ENCODE assay signal across 21 cellular contexts in the genomic region with DNA sequence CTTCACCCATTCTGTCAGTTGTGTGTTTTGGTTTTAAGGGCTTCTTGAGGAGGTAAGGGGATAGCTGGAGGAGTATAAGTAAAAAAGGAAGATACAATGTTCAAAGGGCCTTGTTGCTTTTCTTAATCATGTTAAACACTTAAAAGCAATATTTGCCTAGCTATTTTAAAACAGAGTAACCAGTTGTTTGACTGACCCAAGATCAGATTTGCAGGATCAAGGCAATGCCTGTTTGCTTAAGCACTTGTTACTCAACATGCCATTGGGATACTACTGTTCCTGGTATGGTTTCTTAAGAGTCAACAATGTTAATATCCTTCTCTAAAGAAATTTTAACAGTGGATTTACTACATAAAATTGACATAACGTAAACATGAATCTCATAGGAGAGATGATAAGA. TPM values are rescaled to one million over a fixed set of nuclear protein-coding genes. Genes with fewer than 3 reads are reported as not detected.
DNase-seq lines count a peak whose midpoint lies in the region; FAIRE-seq and TF ChIP-seq lines count a peak whose summit lies in the region.
"Had no signal": no experiment of that assay in that cellular context is flagged by ENCODE, and none has a peak within 500 bp of the region (broad histone marks: within the 10 kb centered on the region; RNA-seq: fewer than 3 reads in every experiment).

No MANE protein-coding gene starts in this region.

- FAIRE-seq in GM12891 (lab: Jason Lieb, UNC): no peak
- FAIRE-seq: GM12878, TTC549 had no signal

- peak overlapping the region; percentile 14 for H3K27ac ChIP-seq in left ventricle myocardium inferior (replicated peaks)
- H3K27ac ChIP-seq in ascending aorta: no peak overlapping the region
- H3K27ac ChIP-seq in muscle layer of duodenum (ENCODE audit: low read length): no peak overlapping the region
- no peak overlapping the region for H3K27ac ChIP-seq in prostate gland

- peaks cover 56% of the 10 kb centered on the region for H3K27me3 Mint-ChIP-seq in activated T-cell treated with anti-CD3 and anti-CD28 coated beads, Interleukin-2, amount 50 U/mL, for 24 hours

- WGBS in prostate gland: 39% methylated on average over 1 of the region's 1 CpG

- H3K9me3 ChIP-seq in left ventricle myocardium inferior (replicated peaks) (peaks cover 8% of the 10 kb centered on the region), ascending aorta (no peaks in the 10 kb centered on the region), muscle layer of duodenum (ENCODE audit: control insufficient read depth in 1 of 2, low read length in 2 of 2) (no peaks in the 10 kb centered on the region), prostate gland (no peaks in the 10 kb centered on the region)

- intact Hi-C loops in left ventricle myocardium inferior (cut with micrococcal nuclease): no loop called here
- intact Hi-C loops in cardiac septum (cut with DNase I): no loop called here
- intact Hi-C loops in ascending aorta (cut with DNase I): no loop called here
- intact Hi-C loops in prostate gland (cut with DNase I): no loop called here

- TF ChIP-seq POLR2A in GM12891 (IDR thresholded peaks at IDR 0.05; ENCODE audit: low read depth, low read length) (no peak), prostate gland (IDR thresholded peaks at IDR 0.05) (no peak)

- peaks cover 10% of the 10 kb centered on the region for H3K4me1 Mint-ChIP-seq in activated T-cell treated with anti-CD3 and anti-CD28 coated beads, Interleukin-2, amount 50 U/mL, for 24 hours (ENCODE audit: low read depth)
- H3K4me1 Mint-ChIP-seq: activated CD4-positive, alpha-beta T cell treated with anti-CD3 and anti-CD28 coated beads, Interleukin-2, amount 10 ng/mL, durations not matched to agents 7 days and 5 days had no signal

- no peak overlapping the region for H3K4me3 Mint-ChIP-seq in activated T-cell treated with anti-CD3 and anti-CD28 coated beads, Interleukin-2, amount 50 U/mL, for 24 hours
- H3K4me3 Mint-ChIP-seq: activated CD4-positive, alpha-beta T cell treated with anti-CD3 and anti-CD28 coated beads, Interleukin-2, amount 10 ng/mL, durations not matched to agents 7 days and 5 days; activated naive CD4-positive, alpha-beta T cell treated with anti-CD3 and anti-CD28 coated beads, Interleukin-2, amount 10 ng/mL, durations not matched to agents 7 days and 5 days; natural killer cell had no signal

- H3K4me3 ChIP-seq in left ventricle myocardium inferior (peak overlapping the region; percentile 77), ascending aorta (peak overlapping the region; percentile 86 to 89), muscle layer of duodenum (ENCODE audit: low read depth in 1 of 2, low read length in 2 of 2) (peak overlapping the region; percentile 16 to 87), prostate gland (no peak overlapping the region)
- H3K4me3 ChIP-seq: GM12878 had no signal

- no peaks in the 10 kb centered on the region for H3K27me3 ChIP-seq in left ventricle myocardium inferior (ENCODE audit: low read depth)
- no peaks in the 10 kb centered on the region for H3K27me3 ChIP-seq in ascending aorta
- no peaks in the 10 kb centered on the region for H3K27me3 ChIP-seq in muscle layer of duodenum (ENCODE audit: low read depth, low read length)
- no peaks in the 10 kb centered on the region for H3K27me3 ChIP-seq in prostate gland (replicated peaks; ENCODE audit: insufficient read depth)

- H3K4me1 ChIP-seq in left ventricle myocardium inferior (peaks cover 53% of the 10 kb centered on the region), ascending aorta (peaks cover 3 to 8% of the 10 kb centered on the region in 2 donors), muscle layer of duodenum (ENCODE audit: control insufficient read depth in 1 of 2, insufficient read depth in 2 of 2, low read length in 2 of 2) (peaks cover 0 to 22% of the 10 kb centered on the region in 2 donors), prostate gland (replicated peaks) (no peaks in the 10 kb centered on the region)

- no peaks in the 10 kb centered on the region for H3K36me3 Mint-ChIP-seq in activated T-cell treated with anti-CD3 and anti-CD28 coated beads, Interleukin-2, amount 50 U/mL, for 24 hours (ENCODE audit: low read depth)
- H3K36me3 Mint-ChIP-seq: activated naive CD4-positive, alpha-beta T cell treated with anti-CD3 and anti-CD28 coated beads, Interleukin-2, amount 10 ng/mL, durations not matched to agents 7 days and 5 days; natural killer cell had no signal

- TF ChIP-seq CTCF in left ventricle myocardium inferior (IDR thresholded peaks at IDR 0.05; ENCODE audit: borderline replicate concordance): no peak
- no peak for TF ChIP-seq CTCF in ascending aorta (IDR thresholded peaks at IDR 0.05)
- TF ChIP-seq CTCF in prostate gland (IDR thresholded peaks at IDR 0.05): no peak

- H3K9me3 Mint-ChIP-seq in activated T-cell treated with anti-CD3 and anti-CD28 coated beads, Interleukin-2, amount 50 U/mL, for 24 hours: no peaks in the 10 kb centered on the region
- H3K9me3 Mint-ChIP-seq: activated CD4-positive, alpha-beta T cell treated with anti-CD3 and anti-CD28 coated beads, Interleukin-2, amount 10 ng/mL, durations not matched to agents 7 days and 5 days; activated naive CD4-positive, alpha-beta T cell treated with anti-CD3 and anti-CD28 coated beads, Interleukin-2, amount 10 ng/mL, durations not matched to agents 7 days and 5 days had no signal

- H3K27ac Mint-ChIP-seq in activated T-cell treated with anti-CD3 and anti-CD28 coated beads, Interleukin-2, amount 50 U/mL, for 24 hours: no peak overlapping the region
- H3K27ac Mint-ChIP-seq: activated CD4-positive, alpha-beta T cell treated with anti-CD3 and anti-CD28 coated beads, Interleukin-2, amount 10 ng/mL, durations not matched to agents 7 days and 5 days; activated naive CD4-positive, alpha-beta T cell treated with anti-CD3 and anti-CD28 coated beads, Interleukin-2, amount 10 ng/mL, durations not matched to agents 7 days and 5 days; natural killer cell had no signal

- DNase-seq in left ventricle myocardium inferior: no peak
- no peak for DNase-seq in cardiac septum (ENCODE audit: low spot score)
- no peak for DNase-seq in ascending aorta (ENCODE audit: low spot score in 2 of 2)
- DNase-seq in AML-193 (lab: John Stamatoyannopoulos, UW): no peak
- no peak for DNase-seq in activated T-cell treated with anti-CD3 and anti-CD28 coated beads, Interleukin-2, amount 50 U/mL, for 24 hours
- DNase-seq in GM12891 (ENCODE audit: insufficient read length, low spot score): no peak
- DNase-seq in prostate gland (ENCODE audit: low spot score): no peak
- DNase-seq: ACHN; activated CD4-positive, alpha-beta T cell treated with anti-CD3 and anti-CD28 coated beads, Interleukin-2, amount 10 ng/mL, durations not matched to agents 7 days and 5 days; activated naive CD4-positive, alpha-beta T cell treated with anti-CD3 and anti-CD28 coated beads, Interleukin-2, amount 10 ng/mL, durations not matched to agents 7 days and 5 days; erythroblast; GDM1; head of caudate nucleus; natural killer cell; NCI-H2029; NCI-H526 treated with DMSO at 0.1 percent for 48 hours; OCI-M1; stimulated activated naive CD8-positive, alpha-beta T cell treated with anti-CD3 and anti-CD28 coated beads, Interleukin-15, Interleukin-2, amounts not matched to agents 100 U/mL and 50 U/mL, for 24 hours had no signal

- no peaks in the 10 kb centered on the region for H3K36me3 ChIP-seq in left ventricle myocardium inferior
- H3K36me3 ChIP-seq in ascending aorta: no peaks in the 10 kb centered on the region
- H3K36me3 ChIP-seq in muscle layer of duodenum (ENCODE audit: control insufficient read depth in 1 of 2, insufficient read depth in 2 of 2, low read length in 2 of 2): no peaks in the 10 kb centered on the region
- H3K36me3 ChIP-seq in prostate gland: no peaks in the 10 kb centered on the region

TF ChIP-seq in GM12891, 5 proteins besides CTCF, POLR2A, EP300 and RAD21:
- TF ChIP-seq PAX5 (IDR thresholded peaks at IDR 0.05; ENCODE audit: insufficient read depth, low read length, severe bottlenecking): no peak
- no peak for TF ChIP-seq POU2F2 (IDR thresholded peaks at IDR 0.05; ENCODE audit: low read depth, low read length)
- TF ChIP-seq TAF1 (IDR thresholded peaks at IDR 0.05; ENCODE audit: low read depth, low read length): no peak
- TF ChIP-seq SPI1 (IDR thresholded peaks at IDR 0.05; ENCODE audit: low read depth, low read length): no peak
- TF ChIP-seq POLR2AphosphoS5 (IDR thresholded peaks at IDR 0.05; ENCODE audit: low read depth, low read length): no peak
TF ChIP-seq in GM12891: peak in this region for 0.

RNA-seq across cellular contexts. Expression of a gene that starts 2.6 kb away (rescaled TPM):
- total RNA-seq in left ventricle myocardium inferior (21.9 TPM), cardiac septum (32.6 TPM), ascending aorta (34.2 TPM), prostate gland (10 to 100 TPM in 1 of 2 donors, 1 to 10 TPM in 1; 3.3 to 18.6 TPM)
- polyA plus RNA-seq in GM12891 (2012; ENCODE audit: low read depth, missing spikeins): not detected
- total RNA-seq: activated CD4-positive, alpha-beta T cell treated with anti-CD3 and anti-CD28 coated beads, Interleukin-2, amount 10 ng/mL, durations not matched to agents 7 days and 5 days; GM12878 had no signal
- polyA plus RNA-seq: GM12878 had no signal

Comparison
In these comparisons a context has a peak if more than half of its experiments do, and no peak if none do; other contexts are left out.
1. H3K4me3 ChIP-seq: peak in left ventricle myocardium inferior (single experiment), ascending aorta (2 of 2) and muscle layer of duodenum (2 of 2); none in prostate gland (0 of 2).